In genomic region chr16:3612510-3613466, GRCh38 we compare ENCODE assay signal across 1 cellular context.
TF ChIP-seq lines count a peak whose summit lies in the region.

No MANE protein-coding gene starts in this region.

TF ChIP-seq in H1, 55 proteins besides CTCF, POLR2A, EP300 and RAD21:
- TF ChIP-seq RBBP5 (IDR thresholded peaks at IDR 0.05; ENCODE audit: borderline replicate concordance, low read depth, low read length) = no peak
- no peak for TF ChIP-seq EGR1 (IDR thresholded peaks at IDR 0.05; ENCODE audit: borderline replicate concordance, low read depth, low read length)
- TF ChIP-seq, protein P1, sequence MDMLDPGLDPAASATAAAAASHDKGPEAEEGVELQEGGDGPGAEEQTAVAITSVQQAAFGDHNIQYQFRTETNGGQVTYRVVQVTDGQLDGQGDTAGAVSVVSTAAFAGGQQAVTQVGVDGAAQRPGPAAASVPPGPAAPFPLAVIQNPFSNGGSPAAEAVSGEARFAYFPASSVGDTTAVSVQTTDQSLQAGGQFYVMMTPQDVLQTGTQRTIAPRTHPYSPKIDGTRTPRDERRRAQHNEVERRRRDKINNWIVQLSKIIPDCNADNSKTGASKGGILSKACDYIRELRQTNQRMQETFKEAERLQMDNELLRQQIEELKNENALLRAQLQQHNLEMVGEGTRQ (IDR thresholded peaks at IDR 0.05; ENCODE audit: low read length) = no peak
- no peak for TF ChIP-seq RFX5 (IDR thresholded peaks at IDR 0.05; ENCODE audit: borderline replicate concordance, low read depth, low read length)
- TF ChIP-seq SUZ12 (IDR thresholded peaks at IDR 0.05; ENCODE audit: low read length) = no peak
- no peak for TF ChIP-seq TCF12 (IDR thresholded peaks at IDR 0.05; ENCODE audit: low read depth, low read length)
- TF ChIP-seq SIX5 (IDR thresholded peaks at IDR 0.05; ENCODE audit: low read depth, low read length) = no peak
